Comparison of ENCODE assay signal across 1 cellular context in genomic region chr19:18515959-18516358, GRCh38.
TF ChIP-seq lines count a peak whose summit lies in the region.

No MANE protein-coding gene starts in this region.

TF ChIP-seq in HEK293, 187 proteins besides CTCF, POLR2A, EP300 and RAD21 (continued from another document):
- TF ChIP-seq ZSCAN18 (tag by site-specific recombination; IDR thresholded peaks at IDR 0.05) = no peak
